8 cellular contexts compared by ENCODE assay signal in the genomic region with DNA sequence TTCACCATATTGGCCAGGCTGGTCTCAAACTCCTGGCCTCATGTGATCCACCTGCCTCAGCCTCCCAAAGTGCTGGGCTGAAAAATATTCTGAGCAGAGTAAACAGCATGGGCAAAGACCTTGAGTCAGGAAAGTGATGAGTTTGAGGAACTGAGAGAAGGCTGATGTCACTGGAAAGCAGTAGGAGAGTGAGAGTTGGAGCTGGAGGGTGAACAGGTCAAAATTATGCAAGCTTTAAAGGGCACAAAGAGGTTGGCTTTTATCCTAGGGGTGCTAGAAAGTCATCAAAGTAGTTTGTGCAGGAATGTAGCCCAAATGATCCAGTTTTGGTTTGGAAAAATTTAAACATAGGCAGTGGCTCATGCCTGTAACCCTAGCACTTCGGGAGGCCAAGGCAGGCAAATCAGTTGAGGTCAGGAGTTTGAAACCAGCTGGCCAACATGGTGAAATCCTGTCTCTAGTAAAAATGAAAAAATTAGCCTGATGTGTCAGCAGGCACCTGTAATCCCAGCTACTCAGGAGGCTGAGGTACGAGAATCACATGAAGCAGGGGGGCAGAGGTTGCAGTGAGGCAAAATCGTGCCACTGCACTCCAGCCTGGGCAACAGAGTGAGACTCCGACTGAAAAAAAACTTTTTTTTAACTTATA.
DNase-seq lines count a peak whose midpoint lies in the region; ATAC-seq lines count a peak whose summit lies in the region.
"Had no signal": no experiment of that assay in that cellular context is flagged by ENCODE, and none has a peak within 500 bp of the region (broad histone marks: within the 10 kb centered on the region; RNA-seq: fewer than 3 reads in every experiment).

No MANE protein-coding gene starts in this region.

- ATAC-seq in GM19023 (IDR thresholded peaks at IDR 0.05; ENCODE audit: unreplicated experiment) (peak; percentile 65), HG02571 (IDR thresholded peaks at IDR 0.05; ENCODE audit: unreplicated experiment) (peak; percentile 72)

- DNase-seq in NAMALWA (ENCODE audit: low spot score) (peak; percentile 48), pons (ENCODE audit: low spot score) (peak; percentile 61), AG08395 (ENCODE audit: low spot score) (no peak), hippocampal formation (lab: John Stamatoyannopoulos, UW) (no peak)
- no peak for DNase-seq in central memory CD4-positive, alpha-beta T cell
- DNase-seq: NCI-H1436 treated with DMSO at 0.1 percent for 48 hours had no signal

Comparison
In these comparisons a context has a peak if more than half of its experiments do, and no peak if none do; other contexts are left out.
1. DNase-seq: peak in NAMALWA (single experiment) and pons (single experiment); none in central memory CD4-positive, alpha-beta T cell (single experiment), AG08395 (single experiment) and hippocampal formation (0 of 2).